Comparison of ENCODE assay signal across 10 cellular contexts in the genomic region with DNA sequence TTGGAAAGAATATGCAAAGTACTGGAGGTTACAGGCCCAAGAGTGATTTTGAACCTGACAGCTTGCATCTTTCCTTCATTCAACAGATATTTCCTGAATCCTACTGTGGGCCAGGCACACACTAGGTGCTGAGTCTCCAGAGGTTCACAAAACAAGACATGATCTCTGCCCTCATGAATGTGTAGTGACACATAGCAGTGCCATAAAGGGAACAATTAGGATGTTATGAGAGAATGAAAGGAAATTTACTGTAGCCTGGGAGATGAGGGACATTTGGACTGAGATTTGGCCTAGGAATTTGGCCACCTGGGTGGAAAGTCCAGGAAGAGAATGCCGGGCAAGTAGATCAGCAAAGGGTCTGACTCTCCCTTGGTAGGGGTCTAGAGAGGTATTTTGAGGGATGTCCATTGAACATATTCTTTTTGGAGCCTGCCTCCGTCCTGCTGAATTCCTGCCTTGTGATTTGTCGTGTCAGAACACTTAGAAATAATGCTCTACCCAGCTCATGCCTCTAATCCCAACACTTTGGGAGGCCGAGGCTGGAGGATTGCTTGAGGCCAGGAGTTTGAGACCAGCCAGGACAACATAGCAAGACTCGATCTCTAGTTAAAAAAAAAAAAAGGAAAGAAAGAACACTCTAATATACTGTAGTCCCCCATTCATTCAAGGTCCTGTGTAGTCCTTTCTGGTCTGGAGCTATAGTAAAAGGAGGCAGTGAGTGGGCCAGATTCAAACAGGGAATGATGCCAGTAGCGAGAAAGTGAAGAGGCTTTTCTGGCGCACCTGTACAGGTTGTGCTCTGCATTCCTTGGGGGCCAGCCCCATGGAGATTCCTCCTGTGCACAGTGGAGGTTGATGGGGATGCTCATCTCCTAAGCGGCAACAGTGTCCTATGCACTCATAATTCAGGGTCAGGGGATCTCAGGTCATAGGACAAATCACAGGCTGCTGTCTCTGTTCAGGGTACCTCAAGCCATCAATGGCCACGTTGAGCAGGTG.
A peak's percentile ranks its signal among the peaks of the same experiment; 100 is the strongest.
DNase-seq lines count a peak whose midpoint lies in the region; ATAC-seq and TF ChIP-seq lines count a peak whose summit lies in the region.
"Had no signal": no experiment of that assay in that cellular context is flagged by ENCODE, and none has a peak within 500 bp of the region (broad histone marks: within the 10 kb centered on the region; RNA-seq: fewer than 3 reads in every experiment).

No MANE protein-coding gene starts in this region.

- H3K4me1 ChIP-seq in left ventricle myocardium inferior = peaks cover 61% of the 10 kb centered on the region
- peaks cover 0 to 44% (median 12%) of the 10 kb centered on the region in 3 donors for H3K4me1 ChIP-seq in gastroesophageal sphincter
- peaks cover 18% of the 10 kb centered on the region for H3K4me1 ChIP-seq in psoas muscle
- H3K4me1 ChIP-seq in vagina = peaks cover 7% of the 10 kb centered on the region
- H3K4me1 ChIP-seq in Karpas-422 (ENCODE audit: low read length) = peaks cover 13% of the 10 kb centered on the region

- no peak for DNase-seq in left ventricle myocardium inferior
- DNase-seq in left cardiac atrium = no peak
- no peak for DNase-seq in psoas muscle
- no peak for DNase-seq in vagina (ENCODE audit: extremely low spot score in 2 of 2)
- no peak for DNase-seq in Karpas-422
- DNase-seq: KG1, NCI-H2029 treated with DMSO at 0.1 percent for 48 hours had no signal

- H2AFZ ChIP-seq in Karpas-422 (ENCODE audit: low read length) = no peak overlapping the region

- H3K4me3 ChIP-seq in left ventricle myocardium inferior (peak overlapping the region; percentile 48), gastroesophageal sphincter (no peak overlapping the region), psoas muscle (no peak overlapping the region), vagina (no peak overlapping the region), Karpas-422 (ENCODE audit: low read length) (no peak overlapping the region)

- H3K79me2 ChIP-seq in Karpas-422 (ENCODE audit: low read length) = peaks cover 5% of the 10 kb centered on the region; the same call in 1 of the 2 replicates

- no peaks in the 10 kb centered on the region for H3K9me3 ChIP-seq in left ventricle myocardium inferior (replicated peaks)
- H3K9me3 ChIP-seq in gastroesophageal sphincter = no peaks in the 10 kb centered on the region
- no peaks in the 10 kb centered on the region for H3K9me3 ChIP-seq in psoas muscle
- no peaks in the 10 kb centered on the region for H3K9me3 ChIP-seq in vagina
- H3K9me3 ChIP-seq in Karpas-422 (ENCODE audit: low read length) = no peaks in the 10 kb centered on the region

- H3K27me3 ChIP-seq in left ventricle myocardium inferior (ENCODE audit: low read depth) (no peaks in the 10 kb centered on the region), gastroesophageal sphincter (no peaks in the 10 kb centered on the region), psoas muscle (ENCODE audit: insufficient read depth in 3 of 3, low read length in 2 of 3) (no peaks in the 10 kb centered on the region), vagina (no peaks in the 10 kb centered on the region), Karpas-422 (ENCODE audit: low read length) (no peaks in the 10 kb centered on the region)

- 71 to 89% methylated on average over 3 to 5 of the region's 9 CpGs for WGBS in gastroesophageal sphincter (ENCODE audit: low coverage in 1 of 2), 2 donors
- 85 to 92% (median 88%) methylated on average over 9 of the region's 9 CpGs for WGBS in psoas muscle, 3 donors

- H3K27ac ChIP-seq in left ventricle myocardium inferior (replicated peaks) (peak overlapping the region; percentile 96), gastroesophageal sphincter (peak overlapping the region; percentile 45 to 81 (median 76)), psoas muscle (peak overlapping the region; percentile 87), vagina (peak overlapping the region; percentile 22), Karpas-422 (ENCODE audit: low read length) (no peak overlapping the region)

- H3K4me2 ChIP-seq in Karpas-422 (ENCODE audit: low read depth, low read length, poor library complexity, severe bottlenecking) = no peak overlapping the region

- H3K9me2 ChIP-seq in Karpas-422 (replicated peaks; ENCODE audit: insufficient read depth, low read length) = no peaks in the 10 kb centered on the region

- no peaks in the 10 kb centered on the region for H3K36me3 ChIP-seq in left ventricle myocardium inferior
- no peaks in the 10 kb centered on the region for H3K36me3 ChIP-seq in gastroesophageal sphincter
- H3K36me3 ChIP-seq in psoas muscle (ENCODE audit: insufficient read depth in 1 of 2, low read depth in 1 of 2) = no peaks in the 10 kb centered on the region
- H3K36me3 ChIP-seq in vagina = no peaks in the 10 kb centered on the region
- no peaks in the 10 kb centered on the region for H3K36me3 ChIP-seq in Karpas-422 (ENCODE audit: insufficient read depth, low read length)

- TF ChIP-seq POLR2A in gastroesophageal sphincter (IDR thresholded peaks at IDR 0.05) (no peak), vagina (IDR thresholded peaks at IDR 0.05) (no peak)

- intact Hi-C loops in left ventricle myocardium inferior (cut with micrococcal nuclease) = no loop called here
- intact Hi-C loops in left cardiac atrium (cut with DNase I) = loop anchor here in 1 of 2 donors (5.0 kb wide), 1 partner anchor 63 kb away; no protein-coding TSS in a partner anchor
- intact Hi-C loops in psoas muscle (cut with DNase I) = loop anchor here (2.0 to 5.0 kb wide), 2 partner anchors 62 to 67 kb away; no protein-coding TSS in a partner anchor
- intact Hi-C loops in vagina (cut with DNase I) = no loop called here

- TF ChIP-seq CTCF in left ventricle myocardium inferior (IDR thresholded peaks at IDR 0.05; ENCODE audit: borderline replicate concordance) (no peak), gastroesophageal sphincter (IDR thresholded peaks at IDR 0.05) (no peak), psoas muscle (IDR thresholded peaks at IDR 0.05) (no peak), vagina (IDR thresholded peaks at IDR 0.05) (no peak)

- no peak overlapping the region for H3K9ac ChIP-seq in Karpas-422 (ENCODE audit: low read length)

- no peak for TF ChIP-seq EP300 in gastroesophageal sphincter (IDR thresholded peaks at IDR 0.05)

- no peaks in the 10 kb centered on the region for H4K20me1 ChIP-seq in Karpas-422 (ENCODE audit: insufficient read depth, low read depth, low read length)

- no peak for ATAC-seq in left cardiac atrium
- no peak for ATAC-seq in gastroesophageal sphincter
- ATAC-seq in psoas muscle = peak in 3 of 4 donors; percentile 2 to 12 (median 3)
- ATAC-seq in HG03521 (IDR thresholded peaks at IDR 0.05; ENCODE audit: unreplicated experiment) = no peak
- ATAC-seq in HG03520 (IDR thresholded peaks at IDR 0.05; ENCODE audit: unreplicated experiment) = no peak

Comparison
In these comparisons a context has a peak if more than half of its experiments do, and no peak if none do; other contexts are left out.
1. ATAC-seq: peak in psoas muscle (3 of 4); none in left cardiac atrium (0 of 2), gastroesophageal sphincter (single experiment), HG03521 (single experiment) and HG03520 (single experiment).
2. intact Hi-C loops: an anchor here in psoas muscle (2.0 to 5.0 kb wide); none called in left ventricle myocardium inferior and vagina.